In the genomic region with DNA sequence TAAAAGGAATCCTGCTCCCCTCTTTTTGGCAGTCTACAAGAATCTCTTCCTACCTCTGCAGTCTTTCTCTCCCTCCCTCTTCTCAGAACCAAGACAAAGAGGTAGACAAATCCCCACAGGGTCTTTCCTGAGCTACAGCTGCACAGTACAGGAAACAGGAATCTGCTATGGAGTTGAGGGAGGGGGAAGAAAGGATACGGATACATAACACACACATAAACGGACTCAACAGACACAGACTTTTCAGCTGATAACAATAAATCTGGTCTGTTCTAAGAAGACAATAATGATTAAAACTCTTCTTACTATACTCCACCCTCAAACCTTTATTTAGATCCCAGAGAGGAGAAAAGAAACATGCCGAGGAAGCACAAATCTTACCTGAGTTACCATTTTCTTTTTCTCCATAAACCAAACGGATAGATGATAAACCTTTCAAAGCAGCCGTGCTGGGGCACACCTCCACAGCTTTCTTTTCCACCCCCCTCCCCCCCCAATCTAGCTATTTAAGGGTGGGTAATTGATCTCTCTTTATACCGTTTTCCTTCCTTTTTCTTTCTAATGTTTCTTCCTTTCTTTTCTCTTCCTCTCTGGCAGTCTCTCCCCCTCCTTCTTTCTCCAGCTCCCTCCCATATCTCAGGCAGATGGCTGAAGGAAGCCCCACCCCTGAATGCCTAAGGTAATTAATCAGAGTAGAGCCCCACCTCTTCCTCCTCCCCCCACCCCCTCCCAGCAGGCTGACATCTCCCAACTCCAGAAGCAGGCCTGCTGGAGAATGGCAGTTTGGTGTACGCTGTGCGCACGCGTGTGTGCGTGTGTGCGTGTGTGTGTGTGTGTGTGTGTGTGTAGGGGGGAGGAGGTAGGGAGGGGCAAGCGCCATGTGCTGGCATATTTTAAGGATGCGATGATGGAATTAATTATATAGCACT, we compare ENCODE assay signal across 8 cellular contexts.
DNase-seq lines count a peak whose midpoint lies in the region; ATAC-seq and TF ChIP-seq lines count a peak whose summit lies in the region.

No MANE protein-coding gene starts in this region.

- TF ChIP-seq CTCF in 22Rv1 (IDR thresholded peaks at IDR 0.05) (no peak), brain (conservative IDR thresholded peaks at IDR 0.05) (no peak), retinal pigment epithelial cell (conservative IDR thresholded peaks at IDR 0.05; ENCODE audit: low read depth, low read length) (no peak)

- H3K27me3 ChIP-seq in H7 (ENCODE audit: control insufficient read depth, insufficient read depth, low read length), result no peaks in the 10 kb centered on the region

- H3K4me3 ChIP-seq in H7 (ENCODE audit: insufficient read depth, low read depth, low read length) (peak overlapping the region; percentile 40), retinal pigment epithelial cell (ENCODE audit: low read length) (peak overlapping the region; percentile 62)

- H3K9me3 Mint-ChIP-seq in brain, result no peaks in the 10 kb centered on the region

- peaks cover 12% of the 10 kb centered on the region for H3K27me3 Mint-ChIP-seq in brain

- H3K36me3 Mint-ChIP-seq in brain, result peaks cover 6% of the 10 kb centered on the region

- peak overlapping the region; percentile 76 for H3K27ac ChIP-seq in 22Rv1

- peak overlapping the region; percentile 97 for H3K27ac Mint-ChIP-seq in brain

- no peak for ATAC-seq in HG02852 (IDR thresholded peaks at IDR 0.05; ENCODE audit: unreplicated experiment)

- H3K36me3 ChIP-seq in H7 (replicated peaks; ENCODE audit: control insufficient read depth, insufficient read depth, low read length), result no peaks in the 10 kb centered on the region

- DNase-seq in H7 (peak; percentile 48), NCI-H510A treated with DMSO at 0.1 percent for 48 hours (lab: John Stamatoyannopoulos, UW) (peak; percentile 76), iPS DF 19.7 (ENCODE audit: low read depth, low spot score) (peak; percentile 93), retinal pigment epithelial cell (ENCODE audit: low read depth) (peak; percentile 81), HuH-7 (ENCODE audit: low spot score) (no peak)

- H3K4me3 Mint-ChIP-seq in brain, result peak overlapping the region; percentile 89 to 97 (median 95)

- peaks cover 63% of the 10 kb centered on the region for H3K4me1 Mint-ChIP-seq in brain
